7 cellular contexts compared by ENCODE assay signal in genomic region chr11:61834278-61835004, GRCh38. TPM values are rescaled to one million over a fixed set of nuclear protein-coding genes. Genes with fewer than 3 reads are reported as not detected.
DNase-seq lines count a peak whose midpoint lies in the region; ATAC-seq and TF ChIP-seq lines count a peak whose summit lies in the region.

No MANE protein-coding gene starts in this region.

- H3K4me2 ChIP-seq in IMR-90 (ENCODE audit: low read depth, low read length): no peak overlapping the region

- no peak overlapping the region; the same call in 2 of the 3 replicates for H2BK15ac ChIP-seq in IMR-90 (ENCODE audit: low read depth, low read length)

- peak overlapping the region in 1 of 2 experiments; percentile 83; a peak in 1 of 4 replicates for H4K8ac ChIP-seq in IMR-90 (ENCODE audit: low read depth in 2 of 2, low read length in 2 of 2)

- no peak for TF ChIP-seq CTCF in GM13976 (IDR thresholded peaks at IDR 0.05; ENCODE audit: borderline replicate concordance, control extremely low read depth, extremely low read depth, insufficient read depth, missing control alignments)
- TF ChIP-seq CTCF in IMR-90 (conservative IDR thresholded peaks at IDR 0.05; ENCODE audit: low read depth, low read length): no peak

- peak; percentile 92 for DNase-seq in GM13976 (ENCODE audit: low spot score)
- DNase-seq in IMR-90: peak; percentile 47
- DNase-seq in T-helper 17 cell: peak in 1 of 3 donors; percentile 36
- peak in 2 of 3 donors; percentile 14 to 47 for DNase-seq in effector memory CD4-positive, alpha-beta T cell
- DNase-seq in DMS53 (lab: John Stamatoyannopoulos, UW): no peak

- peaks cover 14 to 81% of the 10 kb centered on the region in 2 experiments for H3K79me1 ChIP-seq in IMR-90 (ENCODE audit: low read depth in 1 of 2, low read length in 2 of 2)

- H2BK20ac ChIP-seq in IMR-90 (ENCODE audit: low read depth, low read length): peak overlapping the region; percentile 25; the same call in 1 of the 2 replicates

- in situ Hi-C loops in GM13976 (cut with MboI; ENCODE audit: low sequenced_read_pairs, unreplicated experiment): no loop called here
- in situ Hi-C loops in IMR-90 (cut with MboI; ENCODE audit: low sequenced_read_pairs): no loop called here

- H3K36me3 ChIP-seq in IMR-90 (ENCODE audit: control insufficient read depth, insufficient read depth, low read length) (peaks cover 17% of the 10 kb centered on the region; the same call in 1 of the 2 replicates), muscle layer of duodenum (ENCODE audit: control insufficient read depth in 1 of 2, insufficient read depth in 2 of 2, low read length in 2 of 2) (no peaks in the 10 kb centered on the region)
- H3K36me3 ChIP-seq in effector memory CD4-positive, alpha-beta T cell (ENCODE audit: control insufficient read depth, insufficient read depth, low read length): no peaks in the 10 kb centered on the region

- H3K4me1 ChIP-seq in IMR-90 (ENCODE audit: control insufficient read depth, insufficient read depth, low read length): peaks cover 15% of the 10 kb centered on the region; the same call in 1 of the 2 replicates
- H3K4me1 ChIP-seq in effector memory CD4-positive, alpha-beta T cell (ENCODE audit: control insufficient read depth, insufficient read depth, low read length, poor library complexity, severe bottlenecking): peaks cover 17% of the 10 kb centered on the region
- no peaks in the 10 kb centered on the region for H3K4me1 ChIP-seq in muscle layer of duodenum (ENCODE audit: control insufficient read depth in 1 of 2, insufficient read depth in 2 of 2, low read length in 2 of 2)

- H3K56ac ChIP-seq in IMR-90 (ENCODE audit: extremely low read depth, insufficient read depth, low read length): no peak overlapping the region

- WGBS in IMR-90 (ENCODE audit: extremely low coverage in 2 of 2, insufficient read length in 1 of 2), 2 experiments: 72% methylated on average over 4 of the region's 12 CpGs; no CpG with 5 or more reads in 1 of the 2 experiments

- H3K27ac ChIP-seq in IMR-90 (ENCODE audit: insufficient read depth, low read length) (peak overlapping the region; percentile 5; the same call in 1 of the 2 replicates), muscle layer of duodenum (ENCODE audit: low read length) (peak overlapping the region; percentile 64)
- H3K27ac ChIP-seq in effector memory CD4-positive, alpha-beta T cell (ENCODE audit: insufficient read depth, low read length, poor library complexity, severe bottlenecking): no peak overlapping the region

- peak overlapping the region; percentile 28; the same call in 1 of the 2 replicates for H2AK5ac ChIP-seq in IMR-90 (ENCODE audit: low read depth, low read length)

- POLR2A ChIA-PET in IMR-90 (lab: Charles Lee; ENCODE audit: unreplicated experiment): interaction anchor here (0.6 kb wide), 1 partner anchor 34 kb away, joined by 3 read pairs; no protein-coding TSS in a partner anchor

- H3K27ac Mint-ChIP-seq in T-helper 17 cell: peak overlapping the region; percentile 82

- no peaks in the 10 kb centered on the region for H3K27me3 ChIP-seq in IMR-90 (ENCODE audit: control insufficient read depth, insufficient read depth, low read length)
- H3K27me3 ChIP-seq in effector memory CD4-positive, alpha-beta T cell (replicated peaks; ENCODE audit: control insufficient read depth, insufficient read depth, low read length, poor library complexity, severe bottlenecking): peaks cover 4% of the 10 kb centered on the region
- H3K27me3 ChIP-seq in muscle layer of duodenum (ENCODE audit: low read depth, low read length): no peaks in the 10 kb centered on the region

- peak overlapping the region; percentile 80 for H3K14ac ChIP-seq in IMR-90 (replicated peaks; ENCODE audit: low read depth, low read length)

- no TSS peak for BruUV-seq in IMR-90 (replicated peaks; lab: Mats Ljungman, UMichigan)

- peaks cover 11% of the 10 kb centered on the region for H3K27me3 Mint-ChIP-seq in T-helper 17 cell

- peak overlapping the region; percentile 84 for H2AK9ac ChIP-seq in IMR-90 (replicated peaks; ENCODE audit: low read depth, low read length, poor library complexity)

- no peaks in the 10 kb centered on the region for H3K9me3 ChIP-seq in IMR-90 (ENCODE audit: control insufficient read depth, insufficient read depth, low read length)
- no peaks in the 10 kb centered on the region for H3K9me3 ChIP-seq in T-helper 17 cell (ENCODE audit: control insufficient read depth, low read length, poor library complexity, severe bottlenecking)
- H3K9me3 ChIP-seq in effector memory CD4-positive, alpha-beta T cell (ENCODE audit: control insufficient read depth, low read length): no peaks in the 10 kb centered on the region
- H3K9me3 ChIP-seq in muscle layer of duodenum (ENCODE audit: control insufficient read depth in 1 of 2, low read length in 2 of 2): no peaks in the 10 kb centered on the region

- H3K4me3 Mint-ChIP-seq in T-helper 17 cell: peak overlapping the region; percentile 73

- H2AFZ ChIP-seq in IMR-90 (replicated peaks; ENCODE audit: low read length, poor library complexity): peak overlapping the region; percentile 79

- CTCF ChIA-PET in IMR-90 (lab: Yijun Ruan, JAX): interaction anchor here (1.5 kb wide), 1 partner anchor 37 kb away, joined by 6 read pairs; no protein-coding TSS in a partner anchor

- TF ChIP-seq RAD21 in IMR-90 (IDR thresholded peaks at IDR 0.05; ENCODE audit: low read length): no peak

- H3K9ac ChIP-seq in IMR-90 (ENCODE audit: low read depth, low read length): no peak overlapping the region

- peaks cover 24% of the 10 kb centered on the region for H3K9me1 ChIP-seq in IMR-90 (ENCODE audit: insufficient read depth, low read length)

- peaks cover 55% of the 10 kb centered on the region; the same call in 1 of the 2 replicates for H4K20me1 ChIP-seq in IMR-90 (ENCODE audit: insufficient read depth, low read length)

- H3K18ac ChIP-seq in IMR-90 (ENCODE audit: low read depth, low read length): no peak overlapping the region; the same call in 1 of the 2 replicates

- H3K23ac ChIP-seq in IMR-90 (ENCODE audit: low read depth, low read length): peak overlapping the region; percentile 80; the same call in 1 of the 2 replicates

- H3K36me3 Mint-ChIP-seq in T-helper 17 cell (ENCODE audit: low read depth): peaks cover 6% of the 10 kb centered on the region

- intact Hi-C loops in IMR-90 (cut with micrococcal nuclease): no loop called here

- dilution Hi-C loops in IMR-90 (cut with HindIII; ENCODE audit: low sequenced_read_pairs, unreplicated experiment): no loop called here

- no peak for TF ChIP-seq POLR2A in IMR-90 (IDR thresholded peaks at IDR 0.05; ENCODE audit: low read depth, low read length)

- ATAC-seq in GM21528 (IDR thresholded peaks at IDR 0.05; ENCODE audit: low FRiP score, unreplicated experiment) (peak; percentile 81), IMR-90 (ENCODE audit: low read depth) (peak; percentile 55), T-helper 17 cell (peak; percentile 95)

- peak overlapping the region; percentile 87 for H3K4ac ChIP-seq in IMR-90 (ENCODE audit: low read depth, low read length)

- no peak overlapping the region for H2BK5ac ChIP-seq in IMR-90 (ENCODE audit: low read depth, low read length, poor library complexity, severe bottlenecking)

- H4K91ac ChIP-seq in IMR-90 (ENCODE audit: insufficient read depth, low read depth, low read length): 0 out of 2 replicates have a peak overlapping the region, but pooled peaks have one; percentile 34

- H3K4me1 Mint-ChIP-seq in T-helper 17 cell: peaks cover 37% of the 10 kb centered on the region

- no peak overlapping the region for H3K4me3 ChIP-seq in IMR-90 (ENCODE audit: insufficient read depth, low read depth, low read length)
- H3K4me3 ChIP-seq in effector memory CD4-positive, alpha-beta T cell (ENCODE audit: insufficient read depth, low read depth, low read length, poor library complexity, severe bottlenecking): no peak overlapping the region
- H3K4me3 ChIP-seq in muscle layer of duodenum (ENCODE audit: low read depth in 1 of 2, low read length in 2 of 2): no peak overlapping the region

- peak overlapping the region; percentile 68 for H2BK120ac ChIP-seq in IMR-90 (ENCODE audit: low read depth, low read length)

- H4K5ac ChIP-seq in IMR-90 (ENCODE audit: low read depth, low read length): no peak overlapping the region

RNA-seq across cellular contexts. Expression of gene FADS2, which starts 6.3 kb away (rescaled TPM):
- total RNA-seq in IMR-90 (2012; rRNA removed) (31.9 and 33.3 TPM in 2 replicates), T-helper 17 cell (10 to 100 TPM in 1 of 2 donors, 1 to 10 TPM in 1; 5.2 to 15.7 TPM)
- polyA plus RNA-seq in IMR-90 (2012; rRNA removed): 88.4 and 98.4 TPM in 2 replicates
- polyA plus RNA-seq in IMR-90 (2012; cell fraction: cytosol; rRNA removed): 45.4 and 87.9 TPM in 2 replicates
- polyA plus RNA-seq in IMR-90 (2012; cell fraction: nucleus; rRNA removed; ENCODE audit: low replicate concordance): 69.4 and 94.9 TPM in 2 replicates

RNA-seq across cellular contexts. Expression of gene FADS1, which starts 17.6 kb away (rescaled TPM):
- total RNA-seq in IMR-90 (2012; rRNA removed) (16.3 and 16.9 TPM in 2 replicates), T-helper 17 cell (1 to 10 TPM; 1.2 to 4.6 TPM)
- polyA plus RNA-seq in IMR-90 (2012; rRNA removed): 17.6 and 18.4 TPM in 2 replicates
- polyA plus RNA-seq in IMR-90 (2012; cell fraction: cytosol; rRNA removed): 15.8 and 19.2 TPM in 2 replicates
- polyA plus RNA-seq in IMR-90 (2012; cell fraction: nucleus; rRNA removed; ENCODE audit: low replicate concordance): 29.9 and 31.1 TPM in 2 replicates

RNA-seq across cellular contexts. Expression of gene FEN1, which starts 41.7 kb away (rescaled TPM):
- total RNA-seq in IMR-90 (2012; rRNA removed) (41.9 and 43.9 TPM in 2 replicates), T-helper 17 cell (10 to 100 TPM in 1 of 2 donors, 1 to 10 TPM in 1; 9.7 to 13.0 TPM)
- polyA plus RNA-seq in IMR-90 (2012; rRNA removed): 21.3 and 23.0 TPM in 2 replicates
- polyA plus RNA-seq in IMR-90 (2012; cell fraction: cytosol; rRNA removed): 15.5 and 18.0 TPM in 2 replicates
- 6.4 and 7.0 TPM in 2 replicates for polyA plus RNA-seq in IMR-90 (2012; cell fraction: nucleus; rRNA removed; ENCODE audit: low replicate concordance)

RNA-seq across cellular contexts. Expression of gene TMEM258, which starts 42.0 kb away (rescaled TPM):
- total RNA-seq in IMR-90 (2012; rRNA removed): 70.0 and 107 TPM in 2 replicates
- 280 and 290 TPM in 2 replicates for polyA plus RNA-seq in IMR-90 (2012; rRNA removed)
- 196 and 200 TPM in 2 replicates for polyA plus RNA-seq in IMR-90 (2012; cell fraction: cytosol; rRNA removed)
- 40.4 and 104 TPM in 2 replicates for polyA plus RNA-seq in IMR-90 (2012; cell fraction: nucleus; rRNA removed; ENCODE audit: low replicate concordance)
- 10 to 100 TPM; 68.4 to 77.6 TPM for total RNA-seq in T-helper 17 cell

RNA-seq across cellular contexts. Expression of gene FADS3, which starts 56.9 kb away (rescaled TPM):
- 38.0 and 54.5 TPM in 2 replicates for total RNA-seq in IMR-90 (2012; rRNA removed)
- 110 and 147 TPM in 2 replicates for polyA plus RNA-seq in IMR-90 (2012; rRNA removed)
- polyA plus RNA-seq in IMR-90 (2012; cell fraction: cytosol; rRNA removed): 34.0 and 101 TPM in 2 replicates
- polyA plus RNA-seq in IMR-90 (2012; cell fraction: nucleus; rRNA removed; ENCODE audit: low replicate concordance): 556 and 1,224 TPM in 2 replicates
- 10 to 100 TPM in 1 of 2 donors, 1 to 10 TPM in 1; 8.5 to 14.5 TPM for total RNA-seq in T-helper 17 cell
